36 cellular contexts compared by ENCODE assay signal in genomic region chr6:167428664-167429063, GRCh38.
"Had no signal": no experiment of that assay in that cellular context is flagged by ENCODE, and none has a peak within 500 bp of the region (broad histone marks: within the 10 kb centered on the region; RNA-seq: fewer than 3 reads in every experiment).

No MANE protein-coding gene starts in this region.

- H3K27ac ChIP-seq: adrenal gland, body of pancreas, breast epithelium, KMS-11, Peyer's patch, SJSA1, VCaP had no signal

- H3K4me1 Mint-ChIP-seq: activated B cell treated with CpG ODN at 0.5 μM for 24 hours; activated CD8-positive, alpha-beta memory T cell treated with anti-CD3 and anti-CD28 coated beads, Interleukin-2, amount 10 ng/mL, durations not matched to agents 7 days and 5 days; activated naive CD8-positive, alpha-beta T cell treated with anti-CD3 and anti-CD28 coated beads, Interleukin-2, amount 10 ng/mL, durations not matched to agents 7 days and 5 days had no signal

- H3K27ac Mint-ChIP-seq: activated B cell treated with CpG ODN at 0.5 μM for 24 hours; activated CD4-positive, alpha-beta memory T cell treated with anti-CD3 and anti-CD28 coated beads for 36 hours; activated CD8-positive, alpha-beta memory T cell treated with anti-CD3 and anti-CD28 coated beads, Interleukin-2, amount 10 ng/mL, durations not matched to agents 7 days and 5 days; activated naive CD8-positive, alpha-beta T cell treated with anti-CD3 and anti-CD28 coated beads, Interleukin-2, amount 10 ng/mL, durations not matched to agents 7 days and 5 days had no signal

- ATAC-seq: activated CD8-positive, alpha-beta memory T cell treated with anti-CD3 and anti-CD28 coated beads, Interleukin-2, amount 10 ng/mL, durations not matched to agents 7 days and 5 days; body of pancreas; PC-3; SK-N-SH treated with all-trans-retinoic acid at 6 μM for 48 hours had no signal

- H3K9me3 Mint-ChIP-seq: activated B cell treated with CpG ODN at 0.5 μM for 24 hours; activated CD4-positive, alpha-beta memory T cell treated with anti-CD3 and anti-CD28 coated beads for 36 hours; activated naive CD8-positive, alpha-beta T cell treated with anti-CD3 and anti-CD28 coated beads, Interleukin-2, amount 10 ng/mL, durations not matched to agents 7 days and 5 days had no signal

- H3K36me3 Mint-ChIP-seq: activated CD4-positive, alpha-beta memory T cell treated with anti-CD3 and anti-CD28 coated beads for 36 hours; activated CD8-positive, alpha-beta memory T cell treated with anti-CD3 and anti-CD28 coated beads, Interleukin-2, amount 10 ng/mL, durations not matched to agents 7 days and 5 days; activated naive CD8-positive, alpha-beta T cell treated with anti-CD3 and anti-CD28 coated beads, Interleukin-2, amount 10 ng/mL, durations not matched to agents 7 days and 5 days had no signal

- DNase-seq: activated B cell treated with CpG ODN at 0.5 μM for 24 hours; activated CD4-positive, alpha-beta memory T cell treated with anti-CD3 and anti-CD28 coated beads for 36 hours; activated CD4-positive, alpha-beta T cell treated with anti-CD3 and anti-CD28 coated beads, Interleukin-2, amount 50 U/mL, for 1 hour; activated CD4-positive, CD25-positive, alpha-beta regulatory T cell treated with anti-CD3 and anti-CD28 coated beads, Interleukin-2, amount 50 U/mL, for 72 hours; activated CD8-positive, alpha-beta memory T cell treated with anti-CD3 and anti-CD28 coated beads, Interleukin-2, amount 10 ng/mL, durations not matched to agents 7 days and 5 days; activated CD8-positive, alpha-beta memory T cell treated with anti-CD3 and anti-CD28 coated beads, Interleukin-2, amount 50 U/mL, for 48 hours; activated effector memory CD4-positive, alpha-beta T cell treated with anti-CD3 and anti-CD28 coated beads, Interleukin-2, amount 50 U/mL, for 16 hours; activated naive CD4-positive, alpha-beta T cell; activated naive CD4-positive, alpha-beta T cell treated with anti-CD3 and anti-CD28 coated beads, Interleukin-2, amount 50 U/mL, for 16 hours; activated naive CD8-positive, alpha-beta T cell treated with anti-CD3 and anti-CD28 coated beads, Interleukin-2, amount 10 ng/mL, durations not matched to agents 7 days and 5 days; activated T-cell treated with anti-CD3 and anti-CD28 coated beads, Interleukin-2, amount 50 U/mL, for 48 hours; adrenal gland; body of pancreas; caudate nucleus; MM.1S; MV-4-11; NCI-H1092; NCI-H1436 treated with DMSO at 0.1 percent for 48 hours; NCI-H1694 treated with DMSO at 0.1 percent for 48 hours; NCI-H2029; NCI-H345; NCI-H524 treated with DMSO at 0.1 percent for 48 hours; NCI-H748 treated with DMSO at 0.1 percent for 48 hours; NK-92 treated with Interleukin-12 subunit alpha and Interleukin-12 subunit beta, amount 100 ng/mL, for 24 hours; PC-3; Peyer's patch; RPMI8226; SHP77 treated with DMSO at 0.1 percent for 48 hours; T-helper 1 cell; T-helper 2 cell; T-helper 9 cell had no signal

- H3K4me3 ChIP-seq: adrenal gland, body of pancreas, breast epithelium, Peyer's patch, SJSA1 had no signal

- H3K4me3 Mint-ChIP-seq: activated B cell treated with CpG ODN at 0.5 μM for 24 hours; activated CD4-positive, alpha-beta memory T cell treated with anti-CD3 and anti-CD28 coated beads for 36 hours; activated CD8-positive, alpha-beta memory T cell treated with anti-CD3 and anti-CD28 coated beads, Interleukin-2, amount 10 ng/mL, durations not matched to agents 7 days and 5 days; activated naive CD8-positive, alpha-beta T cell treated with anti-CD3 and anti-CD28 coated beads, Interleukin-2, amount 10 ng/mL, durations not matched to agents 7 days and 5 days had no signal
